ENCODE assay signal across 9 cellular contexts in genomic region chr19:54096642-54097106, GRCh38. TPM values are rescaled to one million over a fixed set of nuclear protein-coding genes. Genes with fewer than 3 reads are reported as not detected.
DNase-seq lines count a peak whose midpoint lies in the region; ATAC-seq and TF ChIP-seq lines count a peak whose summit lies in the region.
"Had no signal": no experiment of that assay in that cellular context is flagged by ENCODE, and none has a peak within 500 bp of the region (broad histone marks: within the 10 kb centered on the region; RNA-seq: fewer than 3 reads in every experiment).

No MANE protein-coding gene starts in this region.

- H3K9me2 ChIP-seq in MM.1S (replicated peaks; ENCODE audit: insufficient read depth, low read length): no peaks in the 10 kb centered on the region

- H3K9ac ChIP-seq in MM.1S (ENCODE audit: low read length): no peak overlapping the region

- no peaks in the 10 kb centered on the region for H3K79me2 ChIP-seq in MM.1S (ENCODE audit: low read length)

- no peaks in the 10 kb centered on the region for H3K9me3 ChIP-seq in MM.1S (replicated peaks; ENCODE audit: insufficient read depth, low read length)

- 7% methylated on average over 14 of the region's 14 CpGs for WGBS in urinary bladder

- no peak overlapping the region; the same call in 1 of the 2 replicates for H3K4me2 ChIP-seq in MM.1S (ENCODE audit: low read depth, low read length)

- peaks cover 25% of the 10 kb centered on the region for H3K27me3 ChIP-seq in MM.1S (replicated peaks; ENCODE audit: insufficient read depth, low read length)

- H3K4me3 ChIP-seq in MM.1S (ENCODE audit: low read length) (no peak overlapping the region; the same call in 1 of the 2 replicates), astrocyte of the spinal cord (ENCODE audit: low read depth, low read length) (peak overlapping the region; percentile 18), urinary bladder (ENCODE audit: low read depth, low read length) (no peak overlapping the region)

- no peaks in the 10 kb centered on the region for H3F3A ChIP-seq in MM.1S (ENCODE audit: insufficient read depth, low read length)

- no peak for ATAC-seq in GM21737 (IDR thresholded peaks at IDR 0.05; ENCODE audit: unreplicated experiment)
- no peak for ATAC-seq in HG02938 (IDR thresholded peaks at IDR 0.05; ENCODE audit: unreplicated experiment)

- no peak for TF ChIP-seq CTCF in MM.1S (IDR thresholded peaks at IDR 0.05; ENCODE audit: low read length)
- TF ChIP-seq CTCF in astrocyte of the spinal cord (IDR thresholded peaks at IDR 0.05; ENCODE audit: low read depth, low read length): peak; percentile 51

- H2AFZ ChIP-seq in MM.1S (ENCODE audit: low read length): peak overlapping the region; percentile 51; the same call in 1 of the 2 replicates

- H4K20me1 ChIP-seq in MM.1S (ENCODE audit: insufficient read depth, low read length): no peaks in the 10 kb centered on the region

- no peak overlapping the region for H3K27ac ChIP-seq in MM.1S (ENCODE audit: low read length)
- peak overlapping the region; percentile 52 for H3K27ac ChIP-seq in urinary bladder (ENCODE audit: low read depth)

- in situ Hi-C loops in Caki2 (cut with HindIII; ENCODE audit: low pct_unique_long_range_greater_than_20kb, low sequenced_read_pairs): no loop called here
- in situ Hi-C loops in astrocyte of the spinal cord (cut with HindIII; ENCODE audit: low sequenced_read_pairs): no loop called here

- peak; percentile 58 for DNase-seq in Caki2 (ENCODE audit: low read depth)
- no peak for DNase-seq in MM.1S
- DNase-seq in astrocyte of the spinal cord (ENCODE audit: low read depth, low spot score): peak; percentile 51
- peak; percentile 15 for DNase-seq in kidney glomerular epithelial cell (lab: John Stamatoyannopoulos, UW)
- no peak for DNase-seq in islet precursor cell

- H3K4me1 ChIP-seq in MM.1S (ENCODE audit: low read length) (no peaks in the 10 kb centered on the region), urinary bladder (ENCODE audit: insufficient read depth) (no peaks in the 10 kb centered on the region)

- no peaks in the 10 kb centered on the region for H3K36me3 ChIP-seq in MM.1S (replicated peaks; ENCODE audit: insufficient read depth, low read length)
- no peaks in the 10 kb centered on the region for H3K36me3 ChIP-seq in urinary bladder (ENCODE audit: insufficient read depth)

RNA-seq across cellular contexts. Expression of gene OSCAR, which starts 3.9 kb away (rescaled TPM):
- not detected in 2 replicates for total RNA-seq in Caki2 (2014; rRNA removed; shearing (Covaris generic); ENCODE audit: low replicate concordance)
- 0.21 TPM for total RNA-seq in urinary bladder
- polyA plus RNA-seq in urinary bladder: 2.3 TPM

RNA-seq across cellular contexts. Expression of gene NDUFA3, which starts 6.0 kb away (rescaled TPM):
- total RNA-seq in Caki2 (2014; rRNA removed; shearing (Covaris generic); ENCODE audit: low replicate concordance): 27.2 and 50.8 TPM in 2 replicates
- 11.3 TPM for total RNA-seq in urinary bladder
- polyA plus RNA-seq in urinary bladder: 155 TPM

RNA-seq across cellular contexts. Expression of gene TARM1, which starts 15.5 kb away (rescaled TPM):
- not detected in 2 replicates for total RNA-seq in Caki2 (2014; rRNA removed; shearing (Covaris generic); ENCODE audit: low replicate concordance)
- not detected for total RNA-seq in urinary bladder
- not detected for polyA plus RNA-seq in urinary bladder
- total RNA-seq: pulmonary artery endothelial cell had no signal

RNA-seq across cellular contexts. Expression of gene TFPT, which starts 18.8 kb away (rescaled TPM):
- 19.9 and 30.5 TPM in 2 replicates for total RNA-seq in Caki2 (2014; rRNA removed; shearing (Covaris generic); ENCODE audit: low replicate concordance)
- 4.0 TPM for total RNA-seq in urinary bladder
- 22.8 TPM for polyA plus RNA-seq in urinary bladder

RNA-seq across cellular contexts. Expression of gene PRPF31, which starts 18.9 kb away (rescaled TPM):
- total RNA-seq in Caki2 (2014; rRNA removed; shearing (Covaris generic); ENCODE audit: low replicate concordance): 109 and 128 TPM in 2 replicates
- 22.5 TPM for total RNA-seq in urinary bladder
- polyA plus RNA-seq in urinary bladder: 67.7 TPM

Comparison
In these comparisons a context has a peak if more than half of its experiments do, and no peak if none do; other contexts are left out.
1. DNase-seq: peak in Caki2 (single experiment), astrocyte of the spinal cord (single experiment) and kidney glomerular epithelial cell (single experiment); none in MM.1S (single experiment) and islet precursor cell (single experiment).